Comparison of ENCODE assay signal across 18 cellular contexts in genomic region chr1:21104683-21105082, GRCh38.
"Had no signal": no experiment of that assay in that cellular context is flagged by ENCODE, and none has a peak within 500 bp of the region (broad histone marks: within the 10 kb centered on the region; RNA-seq: fewer than 3 reads in every experiment).

No MANE protein-coding gene starts in this region.

- DNase-seq: Kasumi-1, MM.1S, NCI-H1436, NCI-H2081, NCI-H2107, NCI-H2171 treated with DMSO at 0.1 percent for 48 hours, NCI-H446, NCI-H524 treated with DMSO at 0.1 percent for 48 hours, PC-3, SK-N-SH, SW 1271, T-cell had no signal

- H3K4me3 ChIP-seq: K562 had no signal

- H3K27ac ChIP-seq: HL-60, KMS-11, RWPE1 had no signal

- H3K9me3 ChIP-seq: SK-N-SH had no signal

- FAIRE-seq: HTR-8/SVneo, K562 had no signal

- H3K4me2 ChIP-seq: KMS-11, SK-N-SH had no signal

- H3K9ac ChIP-seq: KMS-11, SK-N-SH had no signal

- ATAC-seq: K562, Panc1, PC-3, T-cell had no signal
